8 cellular contexts compared by ENCODE assay signal in genomic region chr15:65077981-65078352, GRCh38. TPM values are rescaled to one million over a fixed set of nuclear protein-coding genes. Genes with fewer than 3 reads are reported as not detected.
DNase-seq lines count a peak whose midpoint lies in the region; ATAC-seq and TF ChIP-seq lines count a peak whose summit lies in the region.

No MANE protein-coding gene starts in this region.

- WGBS in smooth muscle cell (ENCODE audit: low lambda C conversion rate), result 23% methylated on average over 24 of the region's 24 CpGs

- H3K9me3 ChIP-seq in left ventricle myocardium inferior (replicated peaks), result no peaks in the 10 kb centered on the region
- H3K9me3 ChIP-seq in smooth muscle cell (replicated peaks; ENCODE audit: low read depth), result no peaks in the 10 kb centered on the region

- TF ChIP-seq CTCF in 22Rv1 (IDR thresholded peaks at IDR 0.05) (peak; percentile 76), left ventricle myocardium inferior (IDR thresholded peaks at IDR 0.05; ENCODE audit: borderline replicate concordance) (peak; percentile 72), smooth muscle cell (IDR thresholded peaks at IDR 0.05; ENCODE audit: borderline replicate concordance, insufficient read depth, poor library complexity, severe bottlenecking) (peak; percentile 40)

- no peak overlapping the region for H3K9ac ChIP-seq in smooth muscle cell (ENCODE audit: low read depth)

- H3K27ac ChIP-seq in 22Rv1 (no peak overlapping the region), left ventricle myocardium inferior (replicated peaks) (peak overlapping the region; percentile 90), smooth muscle cell (ENCODE audit: low read depth) (no peak overlapping the region)

- DNase-seq in LoVo (ENCODE audit: low spot score) (peak; percentile 83), left ventricle myocardium inferior (peak; percentile 72), smooth muscle cell (lab: John Stamatoyannopoulos, UW; ENCODE audit: unreplicated experiment) (no peak), SIG-M5 treated with dmso at 0.1 percent for 504 hours (lab: John Stamatoyannopoulos, UW; ENCODE audit: unreplicated experiment) (no peak), COLO829 (ENCODE audit: low spot score) (no peak)
- peak; percentile 15 for DNase-seq in activated effector memory CD4-positive, alpha-beta T cell treated with Interleukin-2 at 50 U/mL for 16 hours

- intact Hi-C loops in left ventricle myocardium inferior (cut with micrococcal nuclease), result no loop called here

- ATAC-seq in GM18873 (IDR thresholded peaks at IDR 0.05; ENCODE audit: low FRiP score, unreplicated experiment), result no peak

- H3K79me2 ChIP-seq in smooth muscle cell (ENCODE audit: low read depth), result no peaks in the 10 kb centered on the region

- H2AFZ ChIP-seq in smooth muscle cell (ENCODE audit: low read depth), result no peak overlapping the region

- H3K4me3 ChIP-seq in left ventricle myocardium inferior, result peak overlapping the region; percentile 57
- H3K4me3 ChIP-seq in smooth muscle cell, result no peak overlapping the region

- peaks cover 73% of the 10 kb centered on the region for H3K4me1 ChIP-seq in left ventricle myocardium inferior
- peaks cover 12% of the 10 kb centered on the region for H3K4me1 ChIP-seq in smooth muscle cell (ENCODE audit: low read depth)

- H3F3A ChIP-seq in smooth muscle cell (ENCODE audit: low read depth), result no peaks in the 10 kb centered on the region

- H3K36me3 ChIP-seq in left ventricle myocardium inferior, result no peaks in the 10 kb centered on the region
- H3K36me3 ChIP-seq in smooth muscle cell (ENCODE audit: low read depth), result no peaks in the 10 kb centered on the region

- no peak overlapping the region for H3K4me2 ChIP-seq in smooth muscle cell

- H4K20me1 ChIP-seq in smooth muscle cell (ENCODE audit: low read depth), result no peaks in the 10 kb centered on the region

- H3K27me3 ChIP-seq in left ventricle myocardium inferior (ENCODE audit: low read depth) (peaks cover 23% of the 10 kb centered on the region), smooth muscle cell (ENCODE audit: low read depth) (no peaks in the 10 kb centered on the region)

RNA-seq across cellular contexts. Expression of gene KBTBD13, which starts 1.4 kb away (rescaled TPM):
- 5.2 TPM for total RNA-seq in left ventricle myocardium inferior
- not detected in 2 replicates for total RNA-seq in smooth muscle cell
- polyA plus RNA-seq in smooth muscle cell, result 0.11 and 0.66 TPM in 2 replicates

RNA-seq across cellular contexts. Expression of gene RASL12, which starts 10.2 kb away (rescaled TPM):
- total RNA-seq in left ventricle myocardium inferior, result 12.9 TPM
- 8.7 and 11.8 TPM in 2 replicates for total RNA-seq in smooth muscle cell
- 14.6 and 15.0 TPM in 2 replicates for polyA plus RNA-seq in smooth muscle cell

RNA-seq across cellular contexts. Expression of gene SLC51B, which starts 32.8 kb away (rescaled TPM):
- total RNA-seq in left ventricle myocardium inferior, result not detected
- not detected in 2 replicates for total RNA-seq in smooth muscle cell
- polyA plus RNA-seq in smooth muscle cell, result not detected in 2 replicates

RNA-seq across cellular contexts. Expression of gene UBAP1L, which starts 37.0 kb away (rescaled TPM):
- total RNA-seq in left ventricle myocardium inferior (1.8 TPM), smooth muscle cell (0.90 and 1.0 TPM in 2 replicates)
- polyA plus RNA-seq in smooth muscle cell, result 1.2 and 3.1 TPM in 2 replicates

RNA-seq across cellular contexts. Expression of gene MTFMT, which starts 48.5 kb away (rescaled TPM):
- total RNA-seq in left ventricle myocardium inferior (18.6 TPM), smooth muscle cell (16.8 and 19.9 TPM in 2 replicates)
- polyA plus RNA-seq in smooth muscle cell, result 11.3 and 15.5 TPM in 2 replicates

Comparison
In these comparisons a context has a peak if more than half of its experiments do, and no peak if none do; other contexts are left out.
1. DNase-seq: peak in LoVo (single experiment), activated effector memory CD4-positive, alpha-beta T cell treated with Interleukin-2 at 50 U/mL for 16 hours (single experiment) and left ventricle myocardium inferior (single experiment); none in smooth muscle cell (single experiment), SIG-M5 treated with dmso at 0.1 percent for 504 hours (single experiment) and COLO829 (single experiment).
2. Peak in every context shown above with its lines, with median percentiles within 50 percentile points of each other: CTCF ChIP-seq.